ENCODE assay signal across 9 cellular contexts in genomic region chr16:84729716-84730320, GRCh38. TPM values are rescaled to one million over a fixed set of nuclear protein-coding genes. Genes with fewer than 3 reads are reported as not detected.
A peak's percentile ranks its signal among the peaks of the same experiment; 100 is the strongest.
DNase-seq lines count a peak whose midpoint lies in the region; ATAC-seq and TF ChIP-seq lines count a peak whose summit lies in the region.
"Had no signal": no experiment of that assay in that cellular context is flagged by ENCODE, and none has a peak within 500 bp of the region (broad histone marks: within the 10 kb centered on the region; RNA-seq: fewer than 3 reads in every experiment).

No MANE protein-coding gene starts in this region.

- no peak for ATAC-seq in HG03159 (IDR thresholded peaks at IDR 0.05; ENCODE audit: unreplicated experiment)

- POLR2A ChIA-PET in CD8-positive, alpha-beta memory T cell (lab: Charles Lee), result interaction anchor here (0.7 kb wide), 1 partner anchor 25 kb away, joined by 3 read pairs; no protein-coding TSS in a partner anchor

- peaks cover 40 to 61% (median 56%) of the 10 kb centered on the region in 3 donors for H3K4me1 Mint-ChIP-seq in CD8-positive, alpha-beta memory T cell

- H3K9me3 ChIP-seq in CD8-positive, alpha-beta memory T cell (ENCODE audit: low read length), result no peaks in the 10 kb centered on the region
- H3K9me3 ChIP-seq in HUES6 (ENCODE audit: control insufficient read depth, insufficient read depth, low read depth, low read length), result no peaks in the 10 kb centered on the region
- H3K9me3 ChIP-seq in neutrophil, result no peaks in the 10 kb centered on the region

- H3K4me3 ChIP-seq in CD8-positive, alpha-beta memory T cell (ENCODE audit: low read length), result no peak overlapping the region
- H3K4me3 ChIP-seq in HUES6 (ENCODE audit: low read depth, low read length), result no peak overlapping the region
- H3K4me3 ChIP-seq in coronary artery, result peak overlapping the region; percentile 29
- H3K4me3 ChIP-seq in neutrophil (ENCODE audit: low read depth in 1 of 2, low read length in 1 of 2), result peak overlapping the region; percentile 41 to 50
- H3K4me3 ChIP-seq: lung had no signal

- no peak for DNase-seq in CD8-positive, alpha-beta memory T cell
- no peak for DNase-seq in coronary artery (ENCODE audit: low spot score)
- no peak for DNase-seq in NCI-H446 (lab: John Stamatoyannopoulos, UW)
- no peak for DNase-seq in retina
- no peak for DNase-seq in NCI-H2029 (lab: John Stamatoyannopoulos, UW)

- H3K27ac ChIP-seq in CD8-positive, alpha-beta memory T cell (ENCODE audit: low read depth, low read length), result peak overlapping the region; percentile 62
- peak overlapping the region; percentile 73 for H3K27ac ChIP-seq in HUES6 (ENCODE audit: low read depth, low read length)
- peak overlapping the region; percentile 45 to 50 for H3K27ac ChIP-seq in coronary artery
- peak overlapping the region; percentile 69 for H3K27ac ChIP-seq in neutrophil

- H3K9ac ChIP-seq in HUES6 (ENCODE audit: low read length), result peak overlapping the region; percentile 28

- H3K4me3 Mint-ChIP-seq in CD8-positive, alpha-beta memory T cell, result peak overlapping the region in 1 of 7 donors; percentile 20

- CTCF ChIA-PET in CD8-positive, alpha-beta memory T cell (lab: Charles Lee), result interaction anchor here (0.6 to 5.7 kb wide), 4 partner anchors 8 to 58 kb away, joined by 3 to 59 read pairs (median 4); no protein-coding TSS in a partner anchor

- peaks cover 22% of the 10 kb centered on the region for H3K4me1 ChIP-seq in CD8-positive, alpha-beta memory T cell (ENCODE audit: insufficient read depth, low read length)
- H3K4me1 ChIP-seq in HUES6 (ENCODE audit: control insufficient read depth, insufficient read depth, low read length), result peaks cover 62% of the 10 kb centered on the region
- peaks cover 50 to 53% of the 10 kb centered on the region in 2 experiments for H3K4me1 ChIP-seq in neutrophil (ENCODE audit: control insufficient read depth in 1 of 2, insufficient read depth in 1 of 2, low read depth in 1 of 2, low read length in 1 of 2)

- H3K9me3 Mint-ChIP-seq in CD8-positive, alpha-beta memory T cell, result no peaks in the 10 kb centered on the region

- H3K27me3 ChIP-seq in CD8-positive, alpha-beta memory T cell (ENCODE audit: insufficient read depth, low read length, poor library complexity, severe bottlenecking), result no peaks in the 10 kb centered on the region
- H3K27me3 ChIP-seq in HUES6 (ENCODE audit: control insufficient read depth, insufficient read depth, low read length), result no peaks in the 10 kb centered on the region
- H3K27me3 ChIP-seq in neutrophil, result no peaks in the 10 kb centered on the region

- peaks cover 9% of the 10 kb centered on the region for H3K36me3 ChIP-seq in CD8-positive, alpha-beta memory T cell (ENCODE audit: insufficient read depth, low read length)
- H3K36me3 ChIP-seq in HUES6 (ENCODE audit: control insufficient read depth, insufficient read depth, low read length) (peaks cover 6% of the 10 kb centered on the region), neutrophil (no peaks in the 10 kb centered on the region)

- no peaks in the 10 kb centered on the region for H3K27me3 Mint-ChIP-seq in CD8-positive, alpha-beta memory T cell

- peak overlapping the region in 2 of 8 donors; percentile 29 to 43 for H3K27ac Mint-ChIP-seq in CD8-positive, alpha-beta memory T cell

- TF ChIP-seq CTCF in coronary artery (IDR thresholded peaks at IDR 0.05) (no peak), neutrophil (IDR thresholded peaks at IDR 0.05) (no peak)

- peaks cover 0 to 12% (median 2%) of the 10 kb centered on the region in 3 donors for H3K36me3 Mint-ChIP-seq in CD8-positive, alpha-beta memory T cell

RNA-seq across cellular contexts. Expression of gene USP10, which starts 30.0 kb away (rescaled TPM):
- 100 to 1,000 TPM; 143 to 146 TPM for total RNA-seq in CD8-positive, alpha-beta memory T cell
- 86.1 TPM for polyA plus RNA-seq in CD8-positive, alpha-beta memory T cell

Comparison
In these comparisons a context has a peak if more than half of its experiments do, and no peak if none do; other contexts are left out.
1. H3K4me3 ChIP-seq: peak in coronary artery (single experiment) and neutrophil (2 of 2); none in CD8-positive, alpha-beta memory T cell (single experiment) and HUES6 (single experiment).
2. Peak in every context shown above with its lines, with median percentiles within 50 percentile points of each other: H3K27ac ChIP-seq.